ENCODE assay signal across 20 cellular contexts in genomic region chr12:105396983-105397382, GRCh38.
"Had no signal": no experiment of that assay in that cellular context is flagged by ENCODE, and none has a peak within 500 bp of the region (broad histone marks: within the 10 kb centered on the region; RNA-seq: fewer than 3 reads in every experiment).

No MANE protein-coding gene starts in this region.

- DNase-seq: stimulated activated CD4-positive, alpha-beta T cell treated with anti-CD3 and anti-CD28 coated beads, Interleukin-2, amount 100 ng/mL, for 48 hours; stimulated activated CD4-positive, alpha-beta T cell treated with anti-CD3 and anti-CD28 coated beads, Interleukin-4, amount 100 ng/mL, for 1 hour; stimulated activated CD4-positive, alpha-beta T cell treated with anti-CD3 and anti-CD28 coated beads, Interleukin-4, amount 100 ng/mL, for 24 hours; stimulated activated CD4-positive, alpha-beta T cell treated with anti-CD3 and anti-CD28 coated beads, Interleukin-4, amount 100 ng/mL, for 4 hours; stimulated activated CD8-positive, alpha-beta memory T cell treated with anti-CD3 and anti-CD28 coated beads, Interleukin-4, amount 100 ng/mL, for 48 hours; stimulated activated naive B cell treated with anti-CD40 and anti-IgM and Interleukin-4, amounts not matched to agents 10 μg/mL and 1 μg/mL and 100 μg/mL, for 72 hours; stimulated activated naive CD4-positive, alpha-beta T cell; stimulated activated naive CD4-positive, alpha-beta T cell treated with Interleukin-2 at 50 U/mL for 16 hours; stimulated activated naive CD8-positive, alpha-beta T cell treated with anti-CD3 and anti-CD28 coated beads, Interleukin-15, amount 100 ng/mL, for 72 hours; stimulated activated naive CD8-positive, alpha-beta T cell treated with anti-CD3 and anti-CD28 coated beads, Interleukin-15, Interleukin-2, amounts not matched to agents 100 U/mL and 50 U/mL, for 24 hours; stomach; substantia nigra; testis; thyroid gland; tibial artery; transverse colon; trophoblast cell; upper lobe of left lung; upper lobe of right lung; uterus had no signal
